20 cellular contexts compared by ENCODE assay signal in genomic region chr17:327971-328370, GRCh38.
"Had no signal": no experiment of that assay in that cellular context is flagged by ENCODE, and none has a peak within 500 bp of the region (broad histone marks: within the 10 kb centered on the region; RNA-seq: fewer than 3 reads in every experiment).

No MANE protein-coding gene starts in this region.

- H2AFZ ChIP-seq: hepatocyte had no signal

- H3K9me3 Mint-ChIP-seq: dendritic cell treated with granulocyte-macrophage colony-stimulating factor and Interleukin-4, amounts not matched to agents 40 ng/mL and 50 ng/mL, for 4 days; natural killer cell; neural crest cell; stimulated activated effector memory CD8-positive, alpha-beta T cell treated with anti-CD3 and anti-CD28 coated beads, Interleukin-12 subunit alpha, Interleukin-12 subunit beta, amount 100 ng/mL, for 72 hours; type B pancreatic cell had no signal

- H3K9me3 ChIP-seq: right atrium auricular region, suprapubic skin, thyroid gland, vagina had no signal

- H3K79me2 ChIP-seq: hepatocyte had no signal

- H3K4me1 ChIP-seq: foreskin keratinocyte, thyroid gland had no signal

- H3K4me2 ChIP-seq: hepatocyte, smooth muscle cell had no signal

- H3K27me3 ChIP-seq: hepatocyte, right atrium auricular region, suprapubic skin, thyroid gland, vagina had no signal

- FAIRE-seq: colon, endothelial cell of umbilical vein had no signal

- H3K36me3 ChIP-seq: right atrium auricular region, suprapubic skin, vagina had no signal

- H3K27ac ChIP-seq: foreskin keratinocyte, hepatocyte, right atrium auricular region, suprapubic skin, thyroid gland, vagina had no signal

- H3K4me3 Mint-ChIP-seq: dendritic cell treated with granulocyte-macrophage colony-stimulating factor and Interleukin-4, amounts not matched to agents 40 ng/mL and 50 ng/mL, for 4 days; natural killer cell; neural crest cell; stimulated activated effector memory CD8-positive, alpha-beta T cell treated with anti-CD3 and anti-CD28 coated beads, Interleukin-12 subunit alpha, Interleukin-12 subunit beta, amount 100 ng/mL, for 72 hours; type B pancreatic cell had no signal

- H3K4me3 ChIP-seq: hepatocyte, right atrium auricular region, smooth muscle cell, suprapubic skin, thyroid gland, vagina had no signal

- H3K4me1 Mint-ChIP-seq: neural crest cell had no signal

- H3K36me3 Mint-ChIP-seq: natural killer cell; stimulated activated effector memory CD8-positive, alpha-beta T cell treated with anti-CD3 and anti-CD28 coated beads, Interleukin-12 subunit alpha, Interleukin-12 subunit beta, amount 100 ng/mL, for 72 hours; type B pancreatic cell had no signal

- H3K27ac Mint-ChIP-seq: dendritic cell treated with granulocyte-macrophage colony-stimulating factor and Interleukin-4, amounts not matched to agents 40 ng/mL and 50 ng/mL, for 4 days; natural killer cell; stimulated activated effector memory CD8-positive, alpha-beta T cell treated with anti-CD3 and anti-CD28 coated beads, Interleukin-12 subunit alpha, Interleukin-12 subunit beta, amount 100 ng/mL, for 72 hours; type B pancreatic cell had no signal

- DNase-seq: erythroblast; foreskin keratinocyte; natural killer cell; nucleus accumbens; stimulated activated CD4-positive, alpha-beta T cell treated with anti-CD3 and anti-CD28 coated beads, Interleukin-2, amount 100 ng/mL, for 48 hours; stimulated activated CD8-positive, alpha-beta memory T cell treated with anti-CD3 and anti-CD28 coated beads, Interleukin-4, amount 100 ng/mL, for 48 hours; stimulated activated naive CD8-positive, alpha-beta T cell treated with anti-CD3 and anti-CD28 coated beads, Interleukin-15, Interleukin-2, amounts not matched to agents 100 U/mL and 50 U/mL, for 24 hours; thyroid gland had no signal

- ATAC-seq: foreskin keratinocyte; left lobe of liver; natural killer cell; stimulated activated effector memory CD8-positive, alpha-beta T cell treated with anti-CD3 and anti-CD28 coated beads, Interleukin-12 subunit alpha, Interleukin-12 subunit beta, amount 100 ng/mL, for 72 hours; stimulated activated naive CD8-positive, alpha-beta T cell treated with anti-CD3 and anti-CD28 coated beads, Interleukin-15, Interleukin-2, amounts not matched to agents 100 U/mL and 50 U/mL, for 24 hours had no signal
